In genomic region chr9:127283917-127284316, GRCh38 we compare ENCODE assay signal across 8 cellular contexts. TPM values are rescaled to one million over a fixed set of nuclear protein-coding genes. Genes with fewer than 3 reads are reported as not detected.
DNase-seq lines count a peak whose midpoint lies in the region; ATAC-seq and TF ChIP-seq lines count a peak whose summit lies in the region.

No MANE protein-coding gene starts in this region.

- in situ Hi-C loops in KBM-7 (cut with MboI; ENCODE audit: low pct_unique_long_range_greater_than_20kb, low sequenced_read_pairs), result no loop called here

- TF ChIP-seq EP300 in suprapubic skin (IDR thresholded peaks at IDR 0.05), result no peak
- no peak for TF ChIP-seq EP300 in stomach (IDR thresholded peaks at IDR 0.05)

- H3K27ac ChIP-seq in lung (ENCODE audit: low read depth in 1 of 2, low read length in 1 of 2), result no peak overlapping the region
- no peak overlapping the region for H3K27ac ChIP-seq in suprapubic skin
- no peak overlapping the region for H3K27ac ChIP-seq in stomach

- TF ChIP-seq CTCF in lung (IDR thresholded peaks at IDR 0.05; ENCODE audit: control extremely low read depth, extremely low read depth), result peak; percentile 3
- no peak for TF ChIP-seq CTCF in suprapubic skin (IDR thresholded peaks at IDR 0.05)
- TF ChIP-seq CTCF in stomach (IDR thresholded peaks at IDR 0.05), result no peak

- H3K4me3 ChIP-seq in lung (no peak overlapping the region), suprapubic skin (no peak overlapping the region), stomach (no peak overlapping the region)

- H3K9me3 ChIP-seq in lung (ENCODE audit: control insufficient read depth in 2 of 2, insufficient read depth in 1 of 2, low read length in 1 of 2), result peaks cover 0 to 2% of the 10 kb centered on the region in 2 donors
- H3K9me3 ChIP-seq in suprapubic skin, result no peaks in the 10 kb centered on the region
- no peaks in the 10 kb centered on the region for H3K9me3 ChIP-seq in stomach

- H3K36me3 ChIP-seq in lung (ENCODE audit: control insufficient read depth in 2 of 2, insufficient read depth in 2 of 2, low read length in 2 of 2), result no peaks in the 10 kb centered on the region
- no peaks in the 10 kb centered on the region for H3K36me3 ChIP-seq in suprapubic skin
- no peaks in the 10 kb centered on the region for H3K36me3 ChIP-seq in stomach

- DNase-seq in D341Med (ENCODE audit: low spot score), result peak; percentile 58
- peak; percentile 23 to 34 for DNase-seq in Kasumi-1 (lab: John Stamatoyannopoulos, UW)
- DNase-seq in astrocyte of the hippocampus (ENCODE audit: low read depth, low spot score), result peak; percentile 40
- no peak for DNase-seq in lung (ENCODE audit: low spot score)
- DNase-seq in suprapubic skin (ENCODE audit: low spot score in 2 of 2), result no peak
- no peak for DNase-seq in KBM-7
- DNase-seq in H4 (ENCODE audit: low spot score), result no peak
- DNase-seq in stomach, result no peak

- TF ChIP-seq POLR2A in suprapubic skin (IDR thresholded peaks at IDR 0.05), result no peak
- no peak for TF ChIP-seq POLR2A in stomach (IDR thresholded peaks at IDR 0.05)

- ATAC-seq in lung (ENCODE audit: insufficient read depth, low FRiP score), result no peak

- H3K27me3 ChIP-seq in lung (ENCODE audit: control insufficient read depth, insufficient read depth), result no peaks in the 10 kb centered on the region
- no peaks in the 10 kb centered on the region for H3K27me3 ChIP-seq in suprapubic skin
- H3K27me3 ChIP-seq in stomach, result no peaks in the 10 kb centered on the region

- H3K4me1 ChIP-seq in lung (ENCODE audit: control insufficient read depth in 2 of 2, insufficient read depth in 2 of 2, low read length in 2 of 2) (peaks cover 0 to 7% of the 10 kb centered on the region in 2 donors), suprapubic skin (no peaks in the 10 kb centered on the region), stomach (peaks cover 0 to 15% (median 0%) of the 10 kb centered on the region in 4 donors)

- WGBS in lung, 2 donors, result 20 to 43% methylated on average over 2 of the region's 2 CpGs
- 37% methylated on average over 2 of the region's 2 CpGs for WGBS in suprapubic skin
- 27 to 44% (median 36%) methylated on average over 2 of the region's 2 CpGs for WGBS in stomach, 5 donors

- intact Hi-C loops in stomach (cut with DNase I; ENCODE audit: low total_unique reads), result no loop called here

RNA-seq across cellular contexts. Expression of gene GARNL3, which starts 19.3 kb away (rescaled TPM):
- total RNA-seq in lung, result 10 to 100 TPM in 1 of 2 donors, 1 to 10 TPM in 1; 6.9 to 31.1 TPM
- polyA plus RNA-seq in lung, result 1 to 10 TPM; 1.5 to 1.8 TPM
- total RNA-seq in suprapubic skin, result 10 to 100 TPM; 12.5 to 23.3 (median 18.4) TPM
- 0.21 and 1.1 TPM in 2 replicates for total RNA-seq in H4 (2014; rRNA removed; shearing (Covaris generic))
- 10 to 100 TPM in 2 of 5 donors, 1 to 10 TPM in 3; 2.7 to 35.8 (median 9.6) TPM for total RNA-seq in stomach
- 1 to 10 TPM in 2 of 3 donors, under 1 TPM in 1; 0.76 to 5.7 (median 4.0) TPM for polyA plus RNA-seq in stomach

Comparison
In these comparisons a context has a peak if more than half of its experiments do, and no peak if none do; other contexts are left out.
1. DNase-seq: peak in D341Med (single experiment), Kasumi-1 (2 of 2) and astrocyte of the hippocampus (single experiment); none in lung (single experiment), suprapubic skin (0 of 2), KBM-7 (single experiment), H4 (single experiment) and stomach (single experiment).